9 cellular contexts compared by ENCODE assay signal in genomic region chr7:3302681-3303320, GRCh38. TPM values are rescaled to one million over a fixed set of nuclear protein-coding genes. Genes with fewer than 3 reads are reported as not detected.
A peak's percentile ranks its signal among the peaks of the same experiment; 100 is the strongest.
DNase-seq lines count a peak whose midpoint lies in the region; ATAC-seq and TF ChIP-seq lines count a peak whose summit lies in the region.
"Had no signal": no experiment of that assay in that cellular context is flagged by ENCODE, and none has a peak within 500 bp of the region (broad histone marks: within the 10 kb centered on the region; RNA-seq: fewer than 3 reads in every experiment).

No MANE protein-coding gene starts in this region.

- intact Hi-C loops in right cardiac atrium (cut with DNase I): loop anchor here in 2 of 4 donors (10.0 kb wide), 1 partner anchor 592 kb away; no protein-coding TSS in a partner anchor

- peak overlapping the region; percentile 77 for H3K27ac Mint-ChIP-seq in T-helper 17 cell

- H3K4me1 ChIP-seq in HEK293 (ENCODE audit: control insufficient read depth, insufficient read depth, low read length): peaks cover 8% of the 10 kb centered on the region; the same call in 1 of the 2 replicates
- H3K4me1 ChIP-seq in right cardiac atrium (ENCODE audit: control insufficient read depth, insufficient read depth, low read length): no peaks in the 10 kb centered on the region

- H3K4me1 Mint-ChIP-seq in T-helper 17 cell: peaks cover 6% of the 10 kb centered on the region

- peaks cover 49% of the 10 kb centered on the region for H3K27me3 Mint-ChIP-seq in T-helper 17 cell

- H3K36me3 ChIP-seq in HEK293 (ENCODE audit: control insufficient read depth in 2 of 2, insufficient read depth in 1 of 2, low read length in 2 of 2): no peaks in the 10 kb centered on the region

- CTCF ChIA-PET in HEK293 (lab: Yijun Ruan, JAX) (interaction anchor here (0.5 to 2.7 kb wide), 5 partner anchors 132 to 1366 kb away, joined by 3 to 9 read pairs (median 4); no protein-coding TSS in a partner anchor), GM10248 (lab: Yijun Ruan, JAX) (interaction anchor here (0.8 to 3.4 kb wide), 4 partner anchors 12 to 594 kb away, joined by 3 to 24 read pairs (median 3); no protein-coding TSS in a partner anchor)

- no peaks in the 10 kb centered on the region for H3K27me3 ChIP-seq in right cardiac atrium (ENCODE audit: control insufficient read depth, insufficient read depth)

- DNase-seq in T-helper 17 cell: no peak
- no peak for DNase-seq in right cardiac atrium
- no peak for DNase-seq in NCI-H82 treated with DMSO at 0.1 percent for 48 hours (lab: John Stamatoyannopoulos, UW; ENCODE audit: unreplicated experiment)
- no peak for DNase-seq in GM10248 (ENCODE audit: extremely low spot score)

- POLR2A ChIA-PET in HEK293 (lab: Yijun Ruan, JAX) (interaction anchor here (0.8 kb wide), 1 partner anchor 18 kb away, joined by 3 read pairs; no protein-coding TSS in a partner anchor), GM10248 (lab: Yijun Ruan, JAX) (no interaction called here)

- TF ChIP-seq CTCF in HEK293 (tag by site-specific recombination; IDR thresholded peaks at IDR 0.05): no peak
- TF ChIP-seq CTCF in GM10248 (IDR thresholded peaks at IDR 0.05; ENCODE audit: control extremely low read depth, extremely low read depth, low read depth, missing control alignments): no peak

- H3K27ac ChIP-seq in HEK293 (ENCODE audit: extremely low read depth, low read depth, low read length): no peak overlapping the region
- H3K27ac ChIP-seq in right cardiac atrium (ENCODE audit: low read length): no peak overlapping the region
- peak overlapping the region in 1 of 21 experiments; percentile 59 for H3K27ac ChIP-seq in skin epidermis
- H3K27ac ChIP-seq: KMS-11 had no signal

- 23% methylated on average over 7 of the region's 7 CpGs for WGBS in right cardiac atrium

- peak overlapping the region; percentile 67 for H3K4me3 ChIP-seq in HEK293 (ENCODE audit: low read depth, low read length)
- peak overlapping the region; percentile 74 for H3K4me3 ChIP-seq in right cardiac atrium (ENCODE audit: low read length)
- peak overlapping the region in 5 of 7 experiments; percentile 23 to 52 (median 31) for H3K4me3 ChIP-seq in skin epidermis

- H3K4me3 Mint-ChIP-seq in T-helper 17 cell: peak overlapping the region; percentile 91

- no peaks in the 10 kb centered on the region for H3K36me3 Mint-ChIP-seq in T-helper 17 cell (ENCODE audit: low read depth)

- ATAC-seq in T-helper 17 cell: no peak
- ATAC-seq in right cardiac atrium: no peak
- no peak for ATAC-seq in GM19351 (IDR thresholded peaks at IDR 0.05; ENCODE audit: unreplicated experiment)
- ATAC-seq: left colon had no signal

- H3K9me3 ChIP-seq in HEK293 (ENCODE audit: control insufficient read depth, insufficient read depth, low read depth, low read length): no peaks in the 10 kb centered on the region
- H3K9me3 ChIP-seq in T-helper 17 cell (ENCODE audit: control insufficient read depth, low read length, poor library complexity, severe bottlenecking): no peaks in the 10 kb centered on the region
- no peaks in the 10 kb centered on the region for H3K9me3 ChIP-seq in right cardiac atrium (ENCODE audit: control insufficient read depth, low read length)

TF ChIP-seq in HEK293, 187 proteins besides CTCF, POLR2A, EP300 and RAD21 (continues in another document):
- no peak for TF ChIP-seq ZNF629 (tag by site-specific recombination; IDR thresholded peaks at IDR 0.05)
- TF ChIP-seq ZNF350 (tag by site-specific recombination; IDR thresholded peaks at IDR 0.05): no peak
- TF ChIP-seq ZNF639 (tag by site-specific recombination; IDR thresholded peaks at IDR 0.05): no peak
- TF ChIP-seq GLI2 (tag by site-specific recombination; IDR thresholded peaks at IDR 0.05; ENCODE audit: borderline replicate concordance, low read depth): peak; percentile 7; the same call in 1 of the 2 replicates
- TF ChIP-seq SP3 (tag by site-specific recombination; IDR thresholded peaks at IDR 0.05): no peak
- 0 out of 2 replicates have a peak, but pooled peaks have one; percentile 27 for TF ChIP-seq ZXDB (tag by site-specific recombination; IDR thresholded peaks at IDR 0.05)
- peak; percentile 95 for TF ChIP-seq PRDM6 (tag by site-specific recombination; IDR thresholded peaks at IDR 0.05)
- TF ChIP-seq ZNF843 (tag by site-specific recombination; IDR thresholded peaks at IDR 0.05): 0 out of 2 replicates have a peak, but pooled peaks have one; percentile 37
- no peak for TF ChIP-seq GLIS2 (tag by site-specific recombination; IDR thresholded peaks at IDR 0.05)
- 0 out of 2 replicates have a peak, but pooled peaks have one; percentile 14 for TF ChIP-seq OVOL3 (tag by site-specific recombination; IDR thresholded peaks at IDR 0.05)
- no peak for TF ChIP-seq ZFHX2 (tag by site-specific recombination; conservative IDR thresholded peaks at IDR 0.05)
- TF ChIP-seq ZNF791 (tag by site-specific recombination; IDR thresholded peaks at IDR 0.05): no peak
- TF ChIP-seq ZBTB17 (tag by site-specific recombination; IDR thresholded peaks at IDR 0.05): no peak
- TF ChIP-seq PRDM1 (tag by site-specific recombination; IDR thresholded peaks at IDR 0.05): peak; percentile 67
- TF ChIP-seq ZNF112 (tag by site-specific recombination; IDR thresholded peaks at IDR 0.05): no peak
- TF ChIP-seq ZNF311 (tag by site-specific recombination; IDR thresholded peaks at IDR 0.05; ENCODE audit: borderline replicate concordance): no peak
- no peak for TF ChIP-seq ELK4 (IDR thresholded peaks at IDR 0.05; ENCODE audit: borderline replicate concordance, low read depth, low read length)
- 0 out of 2 replicates have a peak, but pooled peaks have one; percentile 13 for TF ChIP-seq WT1 (tag by site-specific recombination; IDR thresholded peaks at IDR 0.05)
- no peak for TF ChIP-seq GLIS1 (tag by site-specific recombination; IDR thresholded peaks at IDR 0.05)
- no peak for TF ChIP-seq HIC1 (tag by site-specific recombination; IDR thresholded peaks at IDR 0.05)

RNA-seq across cellular contexts. Expression of gene SDK1, which starts 1.7 kb away (rescaled TPM):
- total RNA-seq in T-helper 17 cell (under 1 TPM; 0.12 to 0.13 TPM), right cardiac atrium (1 to 10 TPM in 3 of 4 donors, under 1 TPM in 1; 0.97 to 3.2 (median 2.4) TPM)
- 1.5 TPM for polyA plus RNA-seq in right cardiac atrium
